In genomic region chr2:55093381-55093780, GRCh38 we compare ENCODE assay signal across 15 cellular contexts.
DNase-seq lines count a peak whose midpoint lies in the region; ATAC-seq and TF ChIP-seq lines count a peak whose summit lies in the region.
"Had no signal": no experiment of that assay in that cellular context is flagged by ENCODE, and none has a peak within 500 bp of the region (broad histone marks: within the 10 kb centered on the region; RNA-seq: fewer than 3 reads in every experiment).

No MANE protein-coding gene starts in this region.

- TF ChIP-seq CTCF in WI38 (IDR thresholded peaks at IDR 0.05; ENCODE audit: low read depth, low read length) = no peak

- 0 out of 2 replicates have a peak overlapping the region, but pooled peaks have one; percentile 7 for H3K4me3 ChIP-seq in WI38 (ENCODE audit: low read depth, low read length)

- ATAC-seq in GM19467 (IDR thresholded peaks at IDR 0.05; ENCODE audit: unreplicated experiment) (no peak), HG03108 (IDR thresholded peaks at IDR 0.05; ENCODE audit: unreplicated experiment) (no peak)
- ATAC-seq: stimulated activated memory B cell treated with anti-CD40 and anti-IgM and Interleukin-4, amounts not matched to agents 10 μg/mL and 1 μg/mL and 100 μg/mL, for 72 hours had no signal

- DNase-seq in EH (ENCODE audit: low read depth) (peak; percentile 82), NCI-H226 (peak; percentile 89), islet precursor cell (peak; percentile 59), SHP77 (lab: John Stamatoyannopoulos, UW) (no peak), HUDEP-2 (lab: John Stamatoyannopoulos, UW; ENCODE audit: unreplicated experiment in 76 of 76) (no peak)
- DNase-seq: activated CD4-positive, alpha-beta T cell treated with anti-CD3 and anti-CD28 coated beads, Interleukin-2, amount 50 U/mL, for 48 hours; activated effector memory CD4-positive, alpha-beta T cell treated with anti-CD3 and anti-CD28 coated beads, Interleukin-2, amount 50 U/mL, for 16 hours; BE2C; cerebellar nuclear complex; NCI-H2029 treated with DMSO at 0.1 percent for 48 hours; stimulated activated CD4-positive, alpha-beta T cell treated with anti-CD3 and anti-CD28 coated beads, Interleukin-4, amount 100 ng/mL, for 1 hour had no signal

Comparison
In these comparisons a context has a peak if more than half of its experiments do, and no peak if none do; other contexts are left out.
1. DNase-seq: peak in EH (single experiment), NCI-H226 (single experiment) and islet precursor cell (single experiment); none in SHP77 (0 of 2) and HUDEP-2 (0 of 76).